12 cellular contexts compared by ENCODE assay signal in the genomic region with DNA sequence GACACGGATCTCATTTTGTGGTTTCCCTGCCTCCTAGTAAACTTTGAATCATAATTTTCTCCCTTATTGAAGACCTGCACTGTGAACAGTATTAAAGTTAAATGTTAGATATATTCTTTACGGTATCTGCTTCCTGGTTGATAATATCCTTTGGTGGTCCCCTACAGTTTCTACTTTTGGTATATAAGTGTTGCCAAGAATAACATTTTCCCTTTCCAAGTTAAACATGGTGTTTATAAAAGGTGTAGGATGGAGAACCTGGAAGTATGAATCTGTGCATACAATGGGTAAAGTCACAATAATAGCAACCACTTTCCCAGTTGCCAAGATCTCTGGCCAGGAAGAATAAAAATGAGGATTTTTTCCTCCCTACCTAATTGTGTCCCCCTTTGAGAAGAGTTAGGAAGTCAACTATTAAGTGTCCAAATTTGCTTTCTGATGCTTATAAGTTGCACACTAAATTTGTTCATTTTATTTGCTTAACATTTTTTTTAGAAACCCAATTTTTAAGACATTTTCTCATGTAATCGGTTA.
"Had no signal": no experiment of that assay in that cellular context is flagged by ENCODE, and none has a peak within 500 bp of the region (broad histone marks: within the 10 kb centered on the region; RNA-seq: fewer than 3 reads in every experiment).

No MANE protein-coding gene starts in this region.

- ATAC-seq: activated naive CD4-positive, alpha-beta T cell treated with anti-CD3 and anti-CD28 coated beads, Interleukin-2, amount 50 U/mL, for 72 hours; stimulated activated memory B cell treated with anti-CD40 and anti-IgM and Interleukin-4, amounts not matched to agents 10 μg/mL and 1 μg/mL and 100 μg/mL, for 72 hours; upper lobe of right lung had no signal

- H3K27ac ChIP-seq: epithelial cell of prostate, upper lobe of right lung had no signal

- H3K9me3 ChIP-seq: breast epithelium, upper lobe of right lung had no signal

- H3K4me3 Mint-ChIP-seq: activated T-cell treated with anti-CD3 and anti-CD28 coated beads, Interleukin-2, amount 50 U/mL, for 24 hours; nephron progenitor cell; stimulated activated memory B cell treated with anti-CD40 and anti-IgM and Interleukin-4, amounts not matched to agents 10 μg/mL and 1 μg/mL and 100 μg/mL, for 72 hours had no signal

- H3K4me1 ChIP-seq: breast epithelium, upper lobe of right lung had no signal

- H3K36me3 ChIP-seq: breast epithelium, upper lobe of right lung had no signal

- H3K4me3 ChIP-seq: breast epithelium, upper lobe of right lung had no signal

- DNase-seq: activated effector memory CD4-positive, alpha-beta T cell treated with anti-CD3 and anti-CD28 coated beads, Interleukin-2, amount 50 U/mL, for 16 hours; activated T-cell treated with anti-CD3 and anti-CD28 coated beads, Interleukin-2, amount 50 U/mL, for 24 hours; amniotic stem cell; effector CD8-positive, alpha-beta T cell; mesenchymal stem cell; nephron progenitor cell; SHP77 treated with DMSO at 0.1 percent for 48 hours; upper lobe of right lung had no signal

- H3K27me3 ChIP-seq: breast epithelium, upper lobe of right lung had no signal

- H3K27ac Mint-ChIP-seq: activated naive CD4-positive, alpha-beta T cell treated with anti-CD3 and anti-CD28 coated beads, Interleukin-2, amount 50 U/mL, for 72 hours; activated T-cell treated with anti-CD3 and anti-CD28 coated beads, Interleukin-2, amount 50 U/mL, for 24 hours; nephron progenitor cell; stimulated activated memory B cell treated with anti-CD40 and anti-IgM and Interleukin-4, amounts not matched to agents 10 μg/mL and 1 μg/mL and 100 μg/mL, for 72 hours had no signal
